ENCODE assay signal across 22 cellular contexts in the genomic region with DNA sequence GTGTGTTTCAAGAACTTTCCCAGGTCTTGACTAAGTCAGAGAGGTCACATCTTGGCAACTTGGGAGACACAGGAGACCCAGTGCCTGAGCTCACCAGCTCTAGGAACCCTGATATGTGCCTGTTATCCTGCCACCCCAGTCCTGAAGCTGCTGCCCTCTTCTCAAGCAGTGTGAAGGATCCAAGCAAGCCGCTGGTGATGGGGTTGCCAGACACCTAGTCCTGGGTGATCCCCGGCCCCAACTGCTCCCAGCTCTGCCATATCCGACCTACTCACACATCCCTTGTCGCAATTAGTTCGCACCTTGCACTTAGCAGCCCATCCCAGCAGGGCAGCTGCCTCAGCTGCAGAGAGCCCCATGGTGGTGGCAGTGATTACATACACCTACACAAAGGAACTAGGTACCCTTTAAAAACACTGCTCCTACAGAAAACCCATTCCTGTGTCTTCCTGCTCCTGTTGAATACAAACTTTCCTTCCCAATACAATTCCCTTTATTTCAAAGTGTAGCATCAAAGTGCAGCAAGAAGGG.
"Had no signal": no experiment of that assay in that cellular context is flagged by ENCODE, and none has a peak within 500 bp of the region (broad histone marks: within the 10 kb centered on the region; RNA-seq: fewer than 3 reads in every experiment).

No MANE protein-coding gene starts in this region.

- H3K4me1 ChIP-seq: right lobe of liver had no signal

- H3K36me3 ChIP-seq: gastroesophageal sphincter, left lung, lower lobe of right lung, ovary, right lobe of liver, thoracic aorta had no signal

- H3K27me3 Mint-ChIP-seq: central memory CD8-positive, alpha-beta T cell had no signal

- H3K4me2 ChIP-seq: hepatocyte had no signal

- H2AFZ ChIP-seq: hepatocyte had no signal

- H3K9me3 ChIP-seq: gastroesophageal sphincter, left lung, lower lobe of right lung, mucosa of descending colon, ovary, right lobe of liver, thoracic aorta had no signal

- H3K27ac Mint-ChIP-seq: activated naive CD8-positive, alpha-beta T cell; natural killer cell treated with Interleukin-12 subunit alpha and Interleukin-12 subunit beta and Interleukin-15 and Interleukin-18, amount 100 ng/mL, for 72 hours; progenitor cell of endocrine pancreas; stimulated activated naive CD8-positive, alpha-beta T cell treated with anti-CD3 and anti-CD28 coated beads, Interleukin-15, Interleukin-2, amounts not matched to agents 100 ng/mL and 50 ng/mL, for 24 hours had no signal

- H3K27me3 ChIP-seq: gastroesophageal sphincter, ovary, right lobe of liver had no signal

- ATAC-seq: gastroesophageal sphincter; left lung; lower lobe of right lung; mucosa of descending colon; natural killer cell treated with Interleukin-12 subunit alpha and Interleukin-12 subunit beta and Interleukin-15 and Interleukin-18, amount 100 ng/mL, for 72 hours had no signal

- H3K4me3 ChIP-seq: gastroesophageal sphincter, hepatocyte, left lung, lower lobe of right lung, mucosa of descending colon, ovary, right lobe of liver, thoracic aorta had no signal

- DNase-seq: activated CD4-positive, alpha-beta T cell treated with anti-CD3 and anti-CD28 coated beads for 4 hours; activated CD4-positive, alpha-beta T cell treated with anti-CD3 and anti-CD28 coated beads, Interleukin-2, amount 50 U/mL, for 4 hours; activated effector memory CD4-positive, alpha-beta T cell treated with Interleukin-2 at 50 U/mL for 16 hours; activated naive CD4-positive, alpha-beta T cell treated with Interleukin-2 at 50 U/mL for 16 hours; anterior cingulate cortex; dermis blood vessel endothelial cell; effector CD4-positive, alpha-beta T cell; erythroblast; left lung; lower lobe of right lung; mucosa of descending colon; ovary; right lobe of liver; stimulated activated CD4-positive, alpha-beta T cell treated with anti-CD3 and anti-CD28 coated beads, Interleukin-2, amount 100 ng/mL, for 48 hours had no signal

- H3K4me3 Mint-ChIP-seq: activated naive CD8-positive, alpha-beta T cell; central memory CD8-positive, alpha-beta T cell; natural killer cell treated with Interleukin-12 subunit alpha and Interleukin-12 subunit beta and Interleukin-15 and Interleukin-18, amount 100 ng/mL, for 72 hours; stimulated activated naive CD8-positive, alpha-beta T cell treated with anti-CD3 and anti-CD28 coated beads, Interleukin-15, Interleukin-2, amounts not matched to agents 100 ng/mL and 50 ng/mL, for 24 hours had no signal

- H3K36me3 Mint-ChIP-seq: activated naive CD8-positive, alpha-beta T cell; natural killer cell treated with Interleukin-12 subunit alpha and Interleukin-12 subunit beta and Interleukin-15 and Interleukin-18, amount 100 ng/mL, for 72 hours had no signal

- H3K27ac ChIP-seq: gastroesophageal sphincter, hepatocyte, left lung, lower lobe of right lung, ovary, right lobe of liver, thoracic aorta had no signal

- H3K79me2 ChIP-seq: hepatocyte had no signal

- H3K9me3 Mint-ChIP-seq: central memory CD8-positive, alpha-beta T cell; natural killer cell treated with Interleukin-12 subunit alpha and Interleukin-12 subunit beta and Interleukin-15 and Interleukin-18, amount 100 ng/mL, for 72 hours; stimulated activated naive CD8-positive, alpha-beta T cell treated with anti-CD3 and anti-CD28 coated beads, Interleukin-15, Interleukin-2, amounts not matched to agents 100 ng/mL and 50 ng/mL, for 24 hours had no signal
